In genomic region chrX:129876734-129877395, GRCh38 we compare ENCODE assay signal across 9 cellular contexts. TPM values are rescaled to one million over a fixed set of nuclear protein-coding genes. Genes with fewer than 3 reads are reported as not detected.
A peak's percentile ranks its signal among the peaks of the same experiment; 100 is the strongest.
DNase-seq lines count a peak whose midpoint lies in the region; ATAC-seq and TF ChIP-seq lines count a peak whose summit lies in the region.
"Had no signal": no experiment of that assay in that cellular context is flagged by ENCODE, and none has a peak within 500 bp of the region (broad histone marks: within the 10 kb centered on the region; RNA-seq: fewer than 3 reads in every experiment).

No MANE protein-coding gene starts in this region.

- H3K27me3 Mint-ChIP-seq in WTC11 (ENCODE audit: low read depth) = no peaks in the 10 kb centered on the region; the same call in 1 of the 2 replicates
- H3K27me3 Mint-ChIP-seq in activated T-cell treated with anti-CD3 and anti-CD28 coated beads, Interleukin-2, amount 50 U/mL, for 72 hours (ENCODE audit: low read depth) = peaks cover 7% of the 10 kb centered on the region

- H3K36me3 Mint-ChIP-seq in WTC11 = peaks cover 4% of the 10 kb centered on the region; the same call in 1 of the 2 replicates
- no peaks in the 10 kb centered on the region for H3K36me3 Mint-ChIP-seq in activated T-cell treated with anti-CD3 and anti-CD28 coated beads, Interleukin-2, amount 50 U/mL, for 72 hours (ENCODE audit: insufficient read depth in 2 of 2)

- POLR2A ChIA-PET in WTC11 (lab: Charles Lee) = no interaction called here

- peak; percentile 76 for DNase-seq in EH (ENCODE audit: low read depth)
- DNase-seq in NB4 (ENCODE audit: low read depth) = peak; percentile 2
- no peak for DNase-seq in WTC11 (ENCODE audit: low spot score)
- DNase-seq in lower lobe of right lung = no peak
- DNase-seq in uterus = no peak
- no peak for DNase-seq in NOMO-1 treated with DMSO at 0.1 percent for 48 hours (lab: John Stamatoyannopoulos, UW; ENCODE audit: unreplicated experiment)
- no peak for DNase-seq in CD1c-positive myeloid dendritic cell (ENCODE audit: extremely low spot score)
- DNase-seq in activated T-cell treated with anti-CD3 and anti-CD28 coated beads, Interleukin-2, amount 50 U/mL, for 72 hours = no peak

- peaks cover 20% of the 10 kb centered on the region for H3K9me3 Mint-ChIP-seq in WTC11
- no peaks in the 10 kb centered on the region for H3K9me3 Mint-ChIP-seq in activated T-cell treated with anti-CD3 and anti-CD28 coated beads, Interleukin-2, amount 50 U/mL, for 72 hours

- CTCF ChIA-PET in WTC11 (lab: Charles Lee) = no interaction called here

- H3K4me3 Mint-ChIP-seq in WTC11 = no peak overlapping the region
- H3K4me3 Mint-ChIP-seq in activated T-cell treated with anti-CD3 and anti-CD28 coated beads, Interleukin-2, amount 50 U/mL, for 72 hours = no peak overlapping the region

- no peaks in the 10 kb centered on the region for H3K27me3 ChIP-seq in lower lobe of right lung (ENCODE audit: low read depth)
- H3K27me3 ChIP-seq in uterus = no peaks in the 10 kb centered on the region

- H3K4me3 ChIP-seq in NB4 (ENCODE audit: low read depth, low read length) = no peak overlapping the region
- H3K4me3 ChIP-seq in lower lobe of right lung = no peak overlapping the region
- no peak overlapping the region for H3K4me3 ChIP-seq in uterus

- H3K27ac ChIP-seq in lower lobe of right lung (no peak overlapping the region), uterus (no peak overlapping the region)
- H3K27ac ChIP-seq: HL-60 had no signal

- H3K4me1 ChIP-seq in lower lobe of right lung (no peaks in the 10 kb centered on the region), uterus (no peaks in the 10 kb centered on the region)

- H3K4me1 Mint-ChIP-seq in WTC11 = peaks cover 4% of the 10 kb centered on the region
- H3K4me1 Mint-ChIP-seq in activated T-cell treated with anti-CD3 and anti-CD28 coated beads, Interleukin-2, amount 50 U/mL, for 72 hours (ENCODE audit: low read depth) = no peaks in the 10 kb centered on the region

- no peak for TF ChIP-seq POLR2A in NB4 (IDR thresholded peaks at IDR 0.05; ENCODE audit: extremely low read depth, insufficient read length)
- TF ChIP-seq POLR2A in uterus (IDR thresholded peaks at IDR 0.05) = no peak

- H3K27ac Mint-ChIP-seq in WTC11 = peak overlapping the region; percentile 63; the same call in 1 of the 2 replicates
- no peak overlapping the region for H3K27ac Mint-ChIP-seq in activated T-cell treated with anti-CD3 and anti-CD28 coated beads, Interleukin-2, amount 50 U/mL, for 72 hours

- intact Hi-C loops in lower lobe of right lung (cut with DNase I) = no loop called here
- intact Hi-C loops in uterus (cut with DNase I; ENCODE audit: low total_unique reads) = no loop called here

- no peaks in the 10 kb centered on the region for H3K36me3 ChIP-seq in lower lobe of right lung
- H3K36me3 ChIP-seq in uterus = no peaks in the 10 kb centered on the region

- TF ChIP-seq CTCF in NB4 (IDR thresholded peaks at IDR 0.05; ENCODE audit: low read depth, low read length) (no peak), WTC11 (IDR thresholded peaks at IDR 0.05) (no peak), lower lobe of right lung (IDR thresholded peaks at IDR 0.05) (no peak), uterus (IDR thresholded peaks at IDR 0.05) (no peak)

- H3K9me3 ChIP-seq in lower lobe of right lung (no peaks in the 10 kb centered on the region), uterus (no peaks in the 10 kb centered on the region)

- ATAC-seq in WTC11 (peak; percentile 71), lower lobe of right lung (peak; percentile 71 to 81)
- no peak for ATAC-seq in activated T-cell treated with anti-CD3 and anti-CD28 coated beads, Interleukin-2, amount 50 U/mL, for 72 hours (replicated peaks in 1 of 2)

TF ChIP-seq in WTC11, 78 proteins besides CTCF, POLR2A, EP300 and RAD21 (continues in another document):
- TF ChIP-seq NR1H2 (CRISPR knock-in tag; IDR thresholded peaks at IDR 0.05) = no peak
- TF ChIP-seq ARID4B (CRISPR knock-in tag; IDR thresholded peaks at IDR 0.05; ENCODE audit: borderline replicate concordance) = no peak
- TF ChIP-seq ERG (CRISPR knock-in tag; IDR thresholded peaks at IDR 0.05) = no peak
- TF ChIP-seq GABPB1 (CRISPR knock-in tag; IDR thresholded peaks at IDR 0.05) = no peak
- TF ChIP-seq ZNF281 (CRISPR knock-in tag; IDR thresholded peaks at IDR 0.05) = no peak
- TF ChIP-seq ZNF671 (CRISPR knock-in tag; IDR thresholded peaks at IDR 0.05) = no peak
- TF ChIP-seq EMX1 (CRISPR knock-in tag; IDR thresholded peaks at IDR 0.05) = no peak
- TF ChIP-seq ATF3 (CRISPR knock-in tag; conservative IDR thresholded peaks at IDR 0.05) = no peak
- TF ChIP-seq MYBL2 (CRISPR knock-in tag; IDR thresholded peaks at IDR 0.05) = no peak

RNA-seq across cellular contexts. Expression of gene UTP14A, which starts 29.1 kb away (rescaled TPM):
- total RNA-seq in WTC11 (2021) (15.8 to 17.4 TPM (median 16.4 TPM) in 3 replicates), lower lobe of right lung (15.0 TPM), uterus (10 to 100 TPM in 3 of 4 donors, 1 to 10 TPM in 1; 8.2 to 14.5 (median 13.2) TPM)
- 10 to 100 TPM; 24.8 to 32.5 TPM for total RNA-seq in activated T-cell treated with anti-CD3 and anti-CD28 coated beads, Interleukin-2, amount 50 U/mL, for 72 hours

RNA-seq across cellular contexts. Expression of gene ZDHHC9, which starts 33.2 kb away (rescaled TPM):
- 23.0 to 25.0 TPM (median 24.3 TPM) in 3 replicates for total RNA-seq in WTC11 (2021)
- total RNA-seq in lower lobe of right lung = 36.1 TPM
- 10 to 100 TPM in 3 of 4 donors, 1 to 10 TPM in 1; 9.1 to 18.1 (median 14.7) TPM for total RNA-seq in uterus
- total RNA-seq in activated T-cell treated with anti-CD3 and anti-CD28 coated beads, Interleukin-2, amount 50 U/mL, for 72 hours = 10 to 100 TPM; 12.6 to 12.8 TPM

Comparison
In these comparisons a context has a peak if more than half of its experiments do, and no peak if none do; other contexts are left out.
1. DNase-seq: peak in EH (single experiment) and NB4 (single experiment); none in WTC11 (single experiment), lower lobe of right lung (single experiment), uterus (0 of 2), NOMO-1 treated with DMSO at 0.1 percent for 48 hours (single experiment), CD1c-positive myeloid dendritic cell (single experiment) and activated T-cell treated with anti-CD3 and anti-CD28 coated beads, Interleukin-2, amount 50 U/mL, for 72 hours (0 of 2).
2. ATAC-seq: peak in WTC11 (single experiment) and lower lobe of right lung (2 of 2); none in activated T-cell treated with anti-CD3 and anti-CD28 coated beads, Interleukin-2, amount 50 U/mL, for 72 hours (0 of 2).